Comparison of ENCODE assay signal across 12 cellular contexts in genomic region chr16:88599092-88599733, GRCh38. TPM values are rescaled to one million over a fixed set of nuclear protein-coding genes. Genes with fewer than 3 reads are reported as not detected.
A peak's percentile ranks its signal among the peaks of the same experiment; 100 is the strongest.
DNase-seq lines count a peak whose midpoint lies in the region; TF ChIP-seq lines count a peak whose summit lies in the region.
"Had no signal": no experiment of that assay in that cellular context is flagged by ENCODE, and none has a peak within 500 bp of the region (broad histone marks: within the 10 kb centered on the region; RNA-seq: fewer than 3 reads in every experiment).

No MANE protein-coding gene starts in this region.

- H3K27me3 ChIP-seq in adrenal gland, result no peaks in the 10 kb centered on the region
- no peaks in the 10 kb centered on the region for H3K27me3 ChIP-seq in prostate gland (replicated peaks; ENCODE audit: insufficient read depth)
- H3K27me3 ChIP-seq: neural progenitor cell had no signal

- H3K27ac ChIP-seq in adrenal gland (peak overlapping the region; percentile 8 to 95 (median 28)), prostate gland (no peak overlapping the region)
- H3K27ac ChIP-seq: HL-60, neural progenitor cell, PC-9 had no signal

- TF ChIP-seq POLR2A in adrenal gland (IDR thresholded peaks at IDR 0.05) (peak in 1 of 2 donors; percentile 12), prostate gland (IDR thresholded peaks at IDR 0.05) (no peak)

- WGBS in adrenal gland, 4 donors, result 62 to 82% (median 70%) methylated on average over 9 to 14 of the region's 14 CpGs
- 87% methylated on average over 13 of the region's 14 CpGs for WGBS in prostate gland

- TF ChIP-seq CTCF in adrenal gland (IDR thresholded peaks at IDR 0.05) (no peak), prostate gland (IDR thresholded peaks at IDR 0.05) (no peak), GM20000 (IDR thresholded peaks at IDR 0.05; ENCODE audit: extremely low read depth, missing control alignments) (no peak)

- H3K4me1 ChIP-seq in adrenal gland (replicated peaks in 1 of 2) (peaks cover 0 to 25% of the 10 kb centered on the region in 2 donors), prostate gland (replicated peaks) (no peaks in the 10 kb centered on the region)
- H3K4me1 ChIP-seq: neural progenitor cell had no signal

- peak in 11 of 14 donors; percentile 10 to 68 (median 46) for DNase-seq in C1 segment of cervical spinal cord (lab: John Stamatoyannopoulos, UW)
- peak; percentile 71 to 93 (median 85) for DNase-seq in adrenal gland
- peak; percentile 36 to 49 for DNase-seq in hippocampal formation (lab: John Stamatoyannopoulos, UW)
- DNase-seq in prostate gland (ENCODE audit: low spot score), result peak; percentile 16
- DNase-seq in NCI-H82 treated with DMSO at 0.1 percent for 48 hours (lab: John Stamatoyannopoulos, UW; ENCODE audit: unreplicated experiment), result no peak
- DNase-seq in inferior parietal cortex (ENCODE audit: extremely low spot score), result no peak
- DNase-seq in activated CD4-positive, alpha-beta T cell treated with anti-CD3 and anti-CD28 coated beads, Interleukin-2, amount 50 U/mL, for 1 hour, result no peak
- DNase-seq in GM20000 (ENCODE audit: low spot score), result no peak
- DNase-seq: NCI-H146 had no signal

- intact Hi-C loops in adrenal gland (cut with DNase I), result no loop called here
- intact Hi-C loops in prostate gland (cut with DNase I), result no loop called here

- H3K9me3 ChIP-seq in adrenal gland (replicated peaks in 1 of 3) (no peaks in the 10 kb centered on the region), prostate gland (no peaks in the 10 kb centered on the region)

- no peak overlapping the region for H3K4me3 ChIP-seq in adrenal gland
- no peak overlapping the region for H3K4me3 ChIP-seq in prostate gland
- H3K4me3 ChIP-seq: neural progenitor cell, PC-9 had no signal

- H3K36me3 ChIP-seq in adrenal gland (replicated peaks in 1 of 2) (peaks cover 0 to 31% of the 10 kb centered on the region in 2 donors), prostate gland (peaks cover 3 to 12% of the 10 kb centered on the region in 2 donors)
- H3K36me3 ChIP-seq: neural progenitor cell had no signal

RNA-seq across cellular contexts. Expression of gene ZC3H18, which starts 29.0 kb away (rescaled TPM):
- total RNA-seq in adrenal gland, result 10 to 100 TPM; 11.8 to 40.2 (median 21.8) TPM
- polyA plus RNA-seq in adrenal gland, result 10 to 100 TPM; 17.4 to 49.1 (median 34.0) TPM
- total RNA-seq in prostate gland, result 10 to 100 TPM; 26.7 to 50.7 TPM

RNA-seq across cellular contexts. Expression of gene IL17C, which starts 39.2 kb away (rescaled TPM):
- total RNA-seq in adrenal gland (not detected), prostate gland (under 1 TPM in 1 of 2 donors, not detected in 1; 0.97 TPM)
- polyA plus RNA-seq in adrenal gland, result not detected
- total RNA-seq: PC-9 had no signal

RNA-seq across cellular contexts. Expression of gene CYBA, which starts 51.6 kb away (rescaled TPM):
- total RNA-seq in adrenal gland (100 to 1,000 TPM in 7 of 8 donors, 10 to 100 TPM in 1; 81.7 to 374 (median 155) TPM), prostate gland (100 to 1,000 TPM in 1 of 2 donors, 10 to 100 TPM in 1; 86.0 to 155 TPM)
- 100 to 1,000 TPM in 2 of 3 donors, 10 to 100 TPM in 1; 19.6 to 271 (median 258) TPM for polyA plus RNA-seq in adrenal gland

Comparison
In these comparisons a context has a peak if more than half of its experiments do, and no peak if none do; other contexts are left out.
1. DNase-seq: peak in C1 segment of cervical spinal cord (11 of 14), adrenal gland (7 of 7), hippocampal formation (2 of 2) and prostate gland (single experiment); none in NCI-H82 treated with DMSO at 0.1 percent for 48 hours (single experiment), inferior parietal cortex (single experiment), activated CD4-positive, alpha-beta T cell treated with anti-CD3 and anti-CD28 coated beads, Interleukin-2, amount 50 U/mL, for 1 hour (single experiment) and GM20000 (single experiment).
2. H3K27ac ChIP-seq: peak in adrenal gland (5 of 5); none in prostate gland (0 of 2).